Comparison of ENCODE assay signal across 16 cellular contexts in genomic region chr6:156449128-156449527, GRCh38.
A peak's percentile ranks its signal among the peaks of the same experiment; 100 is the strongest.
DNase-seq lines count a peak whose midpoint lies in the region; ATAC-seq and TF ChIP-seq lines count a peak whose summit lies in the region.
"Had no signal": no experiment of that assay in that cellular context is flagged by ENCODE, and none has a peak within 500 bp of the region (broad histone marks: within the 10 kb centered on the region; RNA-seq: fewer than 3 reads in every experiment).

No MANE protein-coding gene starts in this region.

- CTCF ChIA-PET in WTC11 (lab: Charles Lee): interaction anchor here (0.5 kb wide), 1 partner anchor 1035 kb away, joined by 5 read pairs; no protein-coding TSS in a partner anchor
- CTCF ChIA-PET in activated naive CD4-positive, alpha-beta T cell treated with anti-CD3 and anti-CD28 coated beads, Interleukin-2, amount 10 ng/mL, durations not matched to agents 7 days and 5 days (lab: Charles Lee): interaction anchor here (1.6 kb wide), 1 partner anchor 12 kb away, joined by 3 read pairs; no protein-coding TSS in a partner anchor

- peak; percentile 23; the same call in 1 of the 2 replicates for TF ChIP-seq CTCF in VCaP (conservative IDR thresholded peaks at IDR 0.05)
- no peak for TF ChIP-seq CTCF in WTC11 (IDR thresholded peaks at IDR 0.05)

- H3K27me3 Mint-ChIP-seq in WTC11 (ENCODE audit: low read depth): no peaks in the 10 kb centered on the region
- H3K27me3 Mint-ChIP-seq in activated T-cell treated with anti-CD3 and anti-CD28 coated beads, Interleukin-2, amount 50 U/mL, for 4 hours (ENCODE audit: low read depth): peaks cover 1% of the 10 kb centered on the region
- H3K27me3 Mint-ChIP-seq in activated naive CD4-positive, alpha-beta T cell treated with anti-CD3 and anti-CD28 coated beads, Interleukin-2, amount 10 ng/mL, durations not matched to agents 7 days and 5 days: no peaks in the 10 kb centered on the region

- no peak overlapping the region for H3K27ac Mint-ChIP-seq in WTC11
- no peak overlapping the region for H3K27ac Mint-ChIP-seq in activated naive CD4-positive, alpha-beta T cell treated with anti-CD3 and anti-CD28 coated beads, Interleukin-2, amount 10 ng/mL, durations not matched to agents 7 days and 5 days
- H3K27ac Mint-ChIP-seq: activated T-helper 2 cell treated with anti-CD3 and anti-CD28 coated beads, Interferon-gamma antibody, Interleukin-2, Interleukin-4, amounts not matched to agents 10 μg/mL and 5 μg/mL and 100 μg/mL, durations not matched to agents 14 hours and 24 hours and 36 hours had no signal

- DNase-seq in DMS 273 (lab: John Stamatoyannopoulos, UW; ENCODE audit: unreplicated experiment) (peak; percentile 86), NCI-H1105 (lab: John Stamatoyannopoulos, UW) (peak; percentile 64), left ventricle myocardium superior (no peak), WTC11 (ENCODE audit: low spot score) (no peak), NCI-H526 (lab: John Stamatoyannopoulos, UW) (no peak)
- no peak for DNase-seq in activated T-cell treated with anti-CD3 and anti-CD28 coated beads, Interleukin-2, amount 50 U/mL, for 4 hours
- no peak for DNase-seq in activated naive CD4-positive, alpha-beta T cell treated with anti-CD3 and anti-CD28 coated beads, Interleukin-2, amount 10 ng/mL, durations not matched to agents 7 days and 5 days
- DNase-seq: activated CD4-positive, alpha-beta T cell treated with anti-CD3 and anti-CD28 coated beads for 1 hour; Caco-2; gastrocnemius medialis; GF-D8; lower lobe of right lung; NCI-H2081; SIG-M5 had no signal

- peak overlapping the region; percentile 89 for H3K27ac ChIP-seq in VCaP
- H3K27ac ChIP-seq: gastrocnemius medialis, lower lobe of right lung had no signal

- intact Hi-C loops in left ventricle myocardium superior (cut with micrococcal nuclease): no loop called here

- peaks cover 4% of the 10 kb centered on the region; the same call in 1 of the 2 replicates for H3K4me1 Mint-ChIP-seq in WTC11
- H3K4me1 Mint-ChIP-seq in activated T-cell treated with anti-CD3 and anti-CD28 coated beads, Interleukin-2, amount 50 U/mL, for 4 hours (ENCODE audit: low read depth): no peaks in the 10 kb centered on the region
- H3K4me1 Mint-ChIP-seq in activated naive CD4-positive, alpha-beta T cell treated with anti-CD3 and anti-CD28 coated beads, Interleukin-2, amount 10 ng/mL, durations not matched to agents 7 days and 5 days: no peaks in the 10 kb centered on the region

- H3K9me3 Mint-ChIP-seq in WTC11: peaks cover 13% of the 10 kb centered on the region; the same call in 1 of the 2 replicates
- no peaks in the 10 kb centered on the region for H3K9me3 Mint-ChIP-seq in activated T-cell treated with anti-CD3 and anti-CD28 coated beads, Interleukin-2, amount 50 U/mL, for 4 hours
- H3K9me3 Mint-ChIP-seq in activated naive CD4-positive, alpha-beta T cell treated with anti-CD3 and anti-CD28 coated beads, Interleukin-2, amount 10 ng/mL, durations not matched to agents 7 days and 5 days: no peaks in the 10 kb centered on the region
- H3K9me3 Mint-ChIP-seq: activated T-helper 2 cell treated with anti-CD3 and anti-CD28 coated beads, Interferon-gamma antibody, Interleukin-2, Interleukin-4, amounts not matched to agents 10 μg/mL and 5 μg/mL and 100 μg/mL, durations not matched to agents 14 hours and 24 hours and 36 hours had no signal

- H3K4me3 Mint-ChIP-seq in WTC11: no peak overlapping the region
- no peak overlapping the region for H3K4me3 Mint-ChIP-seq in activated T-cell treated with anti-CD3 and anti-CD28 coated beads, Interleukin-2, amount 50 U/mL, for 4 hours
- no peak overlapping the region for H3K4me3 Mint-ChIP-seq in activated naive CD4-positive, alpha-beta T cell treated with anti-CD3 and anti-CD28 coated beads, Interleukin-2, amount 10 ng/mL, durations not matched to agents 7 days and 5 days

- ATAC-seq in left ventricle myocardium superior: peak; percentile 89
- no peak for ATAC-seq in WTC11
- ATAC-seq in activated T-cell treated with anti-CD3 and anti-CD28 coated beads, Interleukin-2, amount 50 U/mL, for 4 hours: no peak
- ATAC-seq: gastrocnemius medialis had no signal

- POLR2A ChIA-PET in WTC11 (lab: Charles Lee): no interaction called here

- H3K36me3 Mint-ChIP-seq in WTC11: no peaks in the 10 kb centered on the region
- H3K36me3 Mint-ChIP-seq in activated T-cell treated with anti-CD3 and anti-CD28 coated beads, Interleukin-2, amount 50 U/mL, for 4 hours (ENCODE audit: insufficient read depth): no peaks in the 10 kb centered on the region
- H3K36me3 Mint-ChIP-seq in activated naive CD4-positive, alpha-beta T cell treated with anti-CD3 and anti-CD28 coated beads, Interleukin-2, amount 10 ng/mL, durations not matched to agents 7 days and 5 days: no peaks in the 10 kb centered on the region

TF ChIP-seq in WTC11, 78 proteins besides CTCF, POLR2A, EP300 and RAD21:
- TF ChIP-seq RORB (CRISPR knock-in tag; IDR thresholded peaks at IDR 0.05): no peak
- TF ChIP-seq GTF2I (CRISPR knock-in tag; conservative IDR thresholded peaks at IDR 0.05): no peak
- no peak for TF ChIP-seq ZNF219 (CRISPR knock-in tag; IDR thresholded peaks at IDR 0.05; ENCODE audit: borderline replicate concordance)
- no peak for TF ChIP-seq FOXP1 (CRISPR knock-in tag; IDR thresholded peaks at IDR 0.05; ENCODE audit: borderline replicate concordance)
- TF ChIP-seq ATF2 (CRISPR knock-in tag; IDR thresholded peaks at IDR 0.05; ENCODE audit: borderline replicate concordance, low read depth): no peak
- no peak for TF ChIP-seq ZNF138 (CRISPR knock-in tag; conservative IDR thresholded peaks at IDR 0.05)
- TF ChIP-seq RELA (CRISPR knock-in tag; IDR thresholded peaks at IDR 0.05; ENCODE audit: borderline replicate concordance): no peak

Comparison
In these comparisons a context has a peak if more than half of its experiments do, and no peak if none do; other contexts are left out.
1. DNase-seq: peak in DMS 273 (single experiment) and NCI-H1105 (single experiment); none in left ventricle myocardium superior (single experiment), WTC11 (single experiment), activated T-cell treated with anti-CD3 and anti-CD28 coated beads, Interleukin-2, amount 50 U/mL, for 4 hours (single experiment), activated naive CD4-positive, alpha-beta T cell treated with anti-CD3 and anti-CD28 coated beads, Interleukin-2, amount 10 ng/mL, durations not matched to agents 7 days and 5 days (single experiment) and NCI-H526 (0 of 2).